In the genomic region with DNA sequence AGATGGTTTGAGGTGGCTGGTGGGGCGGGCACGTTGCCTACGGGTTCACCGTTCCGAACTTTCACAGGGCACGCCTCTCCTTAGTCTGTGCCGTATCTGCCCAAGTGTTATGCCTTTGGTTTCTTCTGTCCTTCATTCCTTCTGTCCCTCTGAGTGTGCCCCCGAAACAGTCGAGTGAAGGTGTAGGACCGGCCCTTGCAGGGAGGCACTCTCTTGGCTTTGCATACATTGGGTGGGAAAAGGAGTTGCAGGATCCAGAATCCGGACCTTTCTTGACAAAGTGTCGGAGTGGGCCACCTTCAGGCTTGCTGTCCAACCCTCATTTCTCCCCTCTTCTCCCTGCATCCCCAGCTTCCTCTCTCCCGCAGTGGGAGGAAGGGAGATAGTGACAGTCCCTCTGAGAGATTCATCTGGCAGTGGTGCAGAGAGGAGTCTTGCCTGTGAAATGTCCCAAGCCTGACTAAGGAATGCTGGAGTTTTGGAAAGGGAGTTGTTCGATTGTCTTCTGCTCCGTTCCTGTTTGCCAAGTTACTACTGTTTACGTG, we compare ENCODE assay signal across 8 cellular contexts. TPM values are rescaled to one million over a fixed set of nuclear protein-coding genes. Genes with fewer than 3 reads are reported as not detected.
A peak's percentile ranks its signal among the peaks of the same experiment; 100 is the strongest.
DNase-seq lines count a peak whose midpoint lies in the region; ATAC-seq and TF ChIP-seq lines count a peak whose summit lies in the region.

No MANE protein-coding gene starts in this region.

- peak overlapping the region; percentile 50 to 83 for H3K9ac ChIP-seq in liver (ENCODE audit: low read depth in 1 of 2, low read length in 2 of 2)

- H3K36me3 ChIP-seq in MG63: no peaks in the 10 kb centered on the region
- no peaks in the 10 kb centered on the region for H3K36me3 ChIP-seq in liver (ENCODE audit: control insufficient read depth in 4 of 4, insufficient read depth in 3 of 4, low read depth in 1 of 4, low read length in 3 of 4)

- H3K27me3 ChIP-seq in MG63 (peaks cover 4% of the 10 kb centered on the region; the same call in 1 of the 2 replicates), liver (ENCODE audit: control insufficient read depth in 4 of 4, insufficient read depth in 4 of 4, low read length in 3 of 4) (no peaks in the 10 kb centered on the region)

- peak; percentile 7 for DNase-seq in MG63
- DNase-seq in cardiac fibroblast (ENCODE audit: low read depth in 2 of 2): peak; percentile 36 to 51
- DNase-seq in DMS79 (lab: John Stamatoyannopoulos, UW): no peak

- no peak for TF ChIP-seq RAD21 in liver (IDR thresholded peaks at IDR 0.05)

- no peak for TF ChIP-seq CTCF in 22Rv1 (IDR thresholded peaks at IDR 0.05)
- no peak for TF ChIP-seq CTCF in cardiac fibroblast (IDR thresholded peaks at IDR 0.05; ENCODE audit: low read depth, low read length)
- no peak for TF ChIP-seq CTCF in liver (IDR thresholded peaks at IDR 0.05; ENCODE audit: low read depth, low read length, missing input control)

- H3K4me3 ChIP-seq in MG63: peak overlapping the region; percentile 76
- peak overlapping the region; percentile 85 to 86 for H3K4me3 ChIP-seq in cardiac fibroblast (replicated peaks in 1 of 2; ENCODE audit: low read depth in 2 of 2, low read length in 2 of 2)
- peak overlapping the region; percentile 56 to 84 (median 80) for H3K4me3 ChIP-seq in liver (ENCODE audit: low read depth in 1 of 3, low read length in 3 of 3)

- H3K9me3 ChIP-seq in MG63 (no peaks in the 10 kb centered on the region), liver (ENCODE audit: control insufficient read depth in 4 of 4, low read length in 3 of 4) (no peaks in the 10 kb centered on the region)

- WGBS in liver: 3% methylated on average over 16 of the region's 16 CpGs

- peak; percentile 36 for ATAC-seq in GM18909 (IDR thresholded peaks at IDR 0.05; ENCODE audit: poor library complexity, unreplicated experiment)
- no peak for ATAC-seq in GM21576 (IDR thresholded peaks at IDR 0.05; ENCODE audit: unreplicated experiment)

- H3K27ac ChIP-seq in 22Rv1 (peak overlapping the region; percentile 86), liver (ENCODE audit: low read depth in 1 of 2, low read length in 2 of 2) (peak overlapping the region; percentile 80 to 86), temporal lobe (ENCODE audit: low read depth, low read length) (peak overlapping the region; percentile 86)

- peaks cover 3 to 35% (median 26%) of the 10 kb centered on the region in 4 donors for H3K4me1 ChIP-seq in liver (ENCODE audit: control insufficient read depth in 4 of 4, insufficient read depth in 4 of 4, low read length in 3 of 4)

TF ChIP-seq in liver, 16 proteins besides CTCF, POLR2A, EP300 and RAD21:
- TF ChIP-seq, protein P1, sequence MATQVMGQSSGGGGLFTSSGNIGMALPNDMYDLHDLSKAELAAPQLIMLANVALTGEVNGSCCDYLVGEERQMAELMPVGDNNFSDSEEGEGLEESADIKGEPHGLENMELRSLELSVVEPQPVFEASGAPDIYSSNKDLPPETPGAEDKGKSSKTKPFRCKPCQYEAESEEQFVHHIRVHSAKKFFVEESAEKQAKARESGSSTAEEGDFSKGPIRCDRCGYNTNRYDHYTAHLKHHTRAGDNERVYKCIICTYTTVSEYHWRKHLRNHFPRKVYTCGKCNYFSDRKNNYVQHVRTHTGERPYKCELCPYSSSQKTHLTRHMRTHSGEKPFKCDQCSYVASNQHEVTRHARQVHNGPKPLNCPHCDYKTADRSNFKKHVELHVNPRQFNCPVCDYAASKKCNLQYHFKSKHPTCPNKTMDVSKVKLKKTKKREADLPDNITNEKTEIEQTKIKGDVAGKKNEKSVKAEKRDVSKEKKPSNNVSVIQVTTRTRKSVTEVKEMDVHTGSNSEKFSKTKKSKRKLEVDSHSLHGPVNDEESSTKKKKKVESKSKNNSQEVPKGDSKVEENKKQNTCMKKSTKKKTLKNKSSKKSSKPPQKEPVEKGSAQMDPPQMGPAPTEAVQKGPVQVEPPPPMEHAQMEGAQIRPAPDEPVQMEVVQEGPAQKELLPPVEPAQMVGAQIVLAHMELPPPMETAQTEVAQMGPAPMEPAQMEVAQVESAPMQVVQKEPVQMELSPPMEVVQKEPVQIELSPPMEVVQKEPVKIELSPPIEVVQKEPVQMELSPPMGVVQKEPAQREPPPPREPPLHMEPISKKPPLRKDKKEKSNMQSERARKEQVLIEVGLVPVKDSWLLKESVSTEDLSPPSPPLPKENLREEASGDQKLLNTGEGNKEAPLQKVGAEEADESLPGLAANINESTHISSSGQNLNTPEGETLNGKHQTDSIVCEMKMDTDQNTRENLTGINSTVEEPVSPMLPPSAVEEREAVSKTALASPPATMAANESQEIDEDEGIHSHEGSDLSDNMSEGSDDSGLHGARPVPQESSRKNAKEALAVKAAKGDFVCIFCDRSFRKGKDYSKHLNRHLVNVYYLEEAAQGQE (IDR thresholded peaks at IDR 0.05): no peak
- no peak for TF ChIP-seq EGR1 (IDR thresholded peaks at IDR 0.05; ENCODE audit: low read depth in 2 of 2)

RNA-seq across cellular contexts. Expression of a gene that starts 0.6 kb away (rescaled TPM):
- 16.6 and 23.2 TPM in 2 replicates for total RNA-seq in MG63 (2014; rRNA removed; shearing (Covaris generic); ENCODE audit: low replicate concordance)
- total RNA-seq in liver: 10 to 100 TPM; 16.3 to 16.8 TPM
- 10 to 100 TPM in 1 of 2 donors, 1 to 10 TPM in 1; 6.8 to 13.4 TPM for polyA plus RNA-seq in liver
- 35.4 TPM for total RNA-seq in temporal lobe

RNA-seq across cellular contexts. Expression of a gene that starts 0.8 kb away (rescaled TPM):
- total RNA-seq in MG63 (2014; rRNA removed; shearing (Covaris generic); ENCODE audit: low replicate concordance): 0.07 and 0.15 TPM in 2 replicates
- total RNA-seq in liver: under 1 TPM; 0.33 to 0.42 TPM
- under 1 TPM; 0.02 to 0.13 TPM for polyA plus RNA-seq in liver
- 2.0 TPM for total RNA-seq in temporal lobe
